Comparison of ENCODE assay signal across 1 cellular context in the genomic region with DNA sequence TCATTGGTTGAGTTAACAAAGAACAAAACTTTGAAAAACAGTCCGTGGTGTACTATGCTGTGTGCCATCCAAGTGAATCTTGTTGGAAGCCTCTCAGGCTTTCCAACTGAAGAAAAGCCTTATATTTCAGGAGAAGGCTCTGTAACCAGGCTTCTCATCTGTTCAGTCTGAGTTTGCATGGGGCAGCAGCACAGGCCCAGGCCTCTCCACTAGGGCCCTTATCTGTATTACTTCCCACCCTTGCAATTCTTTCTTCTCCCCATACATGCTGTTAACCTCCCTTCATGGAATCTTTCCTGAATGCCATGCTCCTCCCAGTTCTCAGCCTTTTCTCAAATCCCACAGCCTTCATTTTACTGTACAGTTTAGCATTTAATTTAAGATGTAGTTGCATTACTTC.
TF ChIP-seq lines count a peak whose summit lies in the region.

No MANE protein-coding gene starts in this region.

TF ChIP-seq in GM23338, 12 proteins besides CTCF, POLR2A, EP300 and RAD21:
- TF ChIP-seq, protein P1, sequence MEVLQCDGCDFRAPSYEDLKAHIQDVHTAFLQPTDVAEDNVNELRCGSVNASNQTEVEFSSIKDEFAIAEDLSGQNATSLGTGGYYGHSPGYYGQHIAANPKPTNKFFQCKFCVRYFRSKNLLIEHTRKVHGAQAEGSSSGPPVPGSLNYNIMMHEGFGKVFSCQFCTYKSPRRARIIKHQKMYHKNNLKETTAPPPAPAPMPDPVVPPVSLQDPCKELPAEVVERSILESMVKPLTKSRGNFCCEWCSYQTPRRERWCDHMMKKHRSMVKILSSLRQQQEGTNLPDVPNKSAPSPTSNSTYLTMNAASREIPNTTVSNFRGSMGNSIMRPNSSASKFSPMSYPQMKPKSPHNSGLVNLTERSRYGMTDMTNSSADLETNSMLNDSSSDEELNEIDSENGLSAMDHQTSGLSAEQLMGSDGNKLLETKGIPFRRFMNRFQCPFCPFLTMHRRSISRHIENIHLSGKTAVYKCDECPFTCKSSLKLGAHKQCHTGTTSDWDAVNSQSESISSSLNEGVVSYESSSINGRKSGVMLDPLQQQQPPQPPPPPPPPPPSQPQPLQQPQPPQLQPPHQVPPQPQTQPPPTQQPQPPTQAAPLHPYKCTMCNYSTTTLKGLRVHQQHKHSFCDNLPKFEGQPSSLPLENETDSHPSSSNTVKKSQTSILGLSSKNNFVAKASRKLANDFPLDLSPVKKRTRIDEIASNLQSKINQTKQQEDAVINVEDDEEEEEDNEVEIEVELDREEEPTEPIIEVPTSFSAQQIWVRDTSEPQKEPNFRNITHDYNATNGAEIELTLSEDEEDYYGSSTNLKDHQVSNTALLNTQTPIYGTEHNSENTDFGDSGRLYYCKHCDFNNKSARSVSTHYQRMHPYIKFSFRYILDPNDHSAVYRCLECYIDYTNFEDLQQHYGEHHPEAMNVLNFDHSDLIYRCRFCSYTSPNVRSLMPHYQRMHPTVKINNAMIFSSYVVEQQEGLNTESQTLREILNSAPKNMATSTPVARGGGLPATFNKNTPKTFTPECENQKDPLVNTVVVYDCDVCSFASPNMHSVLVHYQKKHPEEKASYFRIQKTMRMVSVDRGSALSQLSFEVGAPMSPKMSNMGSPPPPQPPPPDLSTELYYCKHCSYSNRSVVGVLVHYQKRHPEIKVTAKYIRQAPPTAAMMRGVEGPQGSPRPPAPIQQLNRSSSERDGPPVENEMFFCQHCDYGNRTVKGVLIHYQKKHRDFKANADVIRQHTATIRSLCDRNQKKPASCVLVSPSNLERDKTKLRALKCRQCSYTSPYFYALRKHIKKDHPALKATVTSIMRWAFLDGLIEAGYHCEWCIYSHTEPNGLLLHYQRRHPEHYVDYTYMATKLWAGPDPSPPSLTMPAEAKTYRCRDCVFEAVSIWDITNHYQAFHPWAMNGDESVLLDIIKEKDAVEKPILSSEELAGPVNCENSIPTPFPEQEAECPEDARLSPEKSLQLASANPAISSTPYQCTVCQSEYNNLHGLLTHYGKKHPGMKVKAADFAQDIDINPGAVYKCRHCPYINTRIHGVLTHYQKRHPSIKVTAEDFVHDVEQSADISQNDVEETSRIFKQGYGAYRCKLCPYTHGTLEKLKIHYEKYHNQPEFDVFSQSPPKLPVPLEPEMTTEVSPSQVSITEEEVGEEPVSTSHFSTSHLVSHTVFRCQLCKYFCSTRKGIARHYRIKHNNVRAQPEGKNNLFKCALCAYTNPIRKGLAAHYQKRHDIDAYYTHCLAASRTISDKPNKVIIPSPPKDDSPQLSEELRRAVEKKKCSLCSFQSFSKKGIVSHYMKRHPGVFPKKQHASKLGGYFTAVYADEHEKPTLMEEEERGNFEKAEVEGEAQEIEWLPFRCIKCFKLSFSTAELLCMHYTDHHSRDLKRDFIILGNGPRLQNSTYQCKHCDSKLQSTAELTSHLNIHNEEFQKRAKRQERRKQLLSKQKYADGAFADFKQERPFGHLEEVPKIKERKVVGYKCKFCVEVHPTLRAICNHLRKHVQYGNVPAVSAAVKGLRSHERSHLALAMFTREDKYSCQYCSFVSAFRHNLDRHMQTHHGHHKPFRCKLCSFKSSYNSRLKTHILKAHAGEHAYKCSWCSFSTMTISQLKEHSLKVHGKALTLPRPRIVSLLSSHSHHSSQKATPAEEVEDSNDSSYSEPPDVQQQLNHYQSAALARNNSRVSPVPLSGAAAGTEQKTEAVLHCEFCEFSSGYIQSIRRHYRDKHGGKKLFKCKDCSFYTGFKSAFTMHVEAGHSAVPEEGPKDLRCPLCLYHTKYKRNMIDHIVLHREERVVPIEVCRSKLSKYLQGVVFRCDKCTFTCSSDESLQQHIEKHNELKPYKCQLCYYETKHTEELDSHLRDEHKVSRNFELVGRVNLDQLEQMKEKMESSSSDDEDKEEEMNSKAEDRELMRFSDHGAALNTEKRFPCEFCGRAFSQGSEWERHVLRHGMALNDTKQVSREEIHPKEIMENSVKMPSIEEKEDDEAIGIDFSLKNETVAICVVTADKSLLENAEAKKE (CRISPR knock-in tag; IDR thresholded peaks at IDR 0.05): no peak
- TF ChIP-seq CREB1 (CRISPR knock-in tag; IDR thresholded peaks at IDR 0.05; ENCODE audit: low read depth) (no peak), ZNF114 (CRISPR knock-in tag; IDR thresholded peaks at IDR 0.05) (no peak), NANOG (IDR thresholded peaks at IDR 0.05; ENCODE audit: borderline replicate concordance) (no peak), EZH2phosphoT487 (IDR thresholded peaks at IDR 0.05; ENCODE audit: unreplicated experiment) (no peak)
- TF ChIP-seq, protein P2, sequence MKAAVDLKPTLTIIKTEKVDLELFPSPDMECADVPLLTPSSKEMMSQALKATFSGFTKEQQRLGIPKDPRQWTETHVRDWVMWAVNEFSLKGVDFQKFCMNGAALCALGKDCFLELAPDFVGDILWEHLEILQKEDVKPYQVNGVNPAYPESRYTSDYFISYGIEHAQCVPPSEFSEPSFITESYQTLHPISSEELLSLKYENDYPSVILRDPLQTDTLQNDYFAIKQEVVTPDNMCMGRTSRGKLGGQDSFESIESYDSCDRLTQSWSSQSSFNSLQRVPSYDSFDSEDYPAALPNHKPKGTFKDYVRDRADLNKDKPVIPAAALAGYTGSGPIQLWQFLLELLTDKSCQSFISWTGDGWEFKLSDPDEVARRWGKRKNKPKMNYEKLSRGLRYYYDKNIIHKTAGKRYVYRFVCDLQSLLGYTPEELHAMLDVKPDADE (IDR thresholded peaks at IDR 0.05): no peak
